ENCODE assay signal across 17 cellular contexts in the genomic region with DNA sequence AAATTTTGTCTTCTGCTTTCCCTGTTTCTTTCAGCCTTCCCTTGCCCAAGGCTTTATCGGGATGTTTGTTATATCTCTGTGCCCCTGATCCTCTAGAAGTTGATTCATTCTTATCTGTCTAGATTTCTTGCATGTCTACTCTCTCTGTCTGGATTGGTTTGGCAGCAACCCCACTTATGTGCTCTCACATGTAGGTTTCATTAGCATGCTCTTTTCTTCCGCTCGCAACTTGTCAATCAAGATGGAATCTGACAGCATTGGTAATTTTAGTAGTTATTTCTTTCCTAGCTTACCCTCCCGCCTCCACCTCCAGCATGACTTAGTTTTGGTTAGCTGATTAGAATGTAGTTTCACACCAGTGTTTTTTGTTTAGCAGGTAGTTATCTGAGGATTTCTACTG.
DNase-seq lines count a peak whose midpoint lies in the region.
"Had no signal": no experiment of that assay in that cellular context is flagged by ENCODE, and none has a peak within 500 bp of the region (broad histone marks: within the 10 kb centered on the region; RNA-seq: fewer than 3 reads in every experiment).

No MANE protein-coding gene starts in this region.

- DNase-seq in NCI-H82 (lab: John Stamatoyannopoulos, UW) (peak; percentile 13), NCI-H82 treated with DMSO at 0.1 percent for 48 hours (lab: John Stamatoyannopoulos, UW; ENCODE audit: unreplicated experiment) (no peak), iris pigment epithelial cell (ENCODE audit: low read depth) (peak; percentile 30), retina (peak; percentile 31), Kasumi-1 (lab: John Stamatoyannopoulos, UW) (no peak), NCI-H526 (lab: John Stamatoyannopoulos, UW) (no peak), NCI-H510A treated with DMSO at 0.1 percent for 48 hours (lab: John Stamatoyannopoulos, UW) (no peak)
- DNase-seq: BE2C; CD4-positive, CD25-positive, alpha-beta regulatory T cell; COR-L47; DMS 273 treated with DMSO at 0.1 percent for 48 hours; GDM1; NCI-H1694 treated with DMSO at 0.1 percent for 48 hours; NCI-H2107; NCI-H748 treated with DMSO at 0.1 percent for 48 hours; PC-9; SIG-M5 had no signal

Comparison
In these comparisons a context has a peak if more than half of its experiments do, and no peak if none do; other contexts are left out.
1. DNase-seq: peak in NCI-H82 (single experiment), iris pigment epithelial cell (single experiment) and retina (single experiment); none in NCI-H82 treated with DMSO at 0.1 percent for 48 hours (single experiment), Kasumi-1 (0 of 2), NCI-H526 (0 of 2) and NCI-H510A treated with DMSO at 0.1 percent for 48 hours (single experiment).